ENCODE assay signal across 1 cellular context in the genomic region with DNA sequence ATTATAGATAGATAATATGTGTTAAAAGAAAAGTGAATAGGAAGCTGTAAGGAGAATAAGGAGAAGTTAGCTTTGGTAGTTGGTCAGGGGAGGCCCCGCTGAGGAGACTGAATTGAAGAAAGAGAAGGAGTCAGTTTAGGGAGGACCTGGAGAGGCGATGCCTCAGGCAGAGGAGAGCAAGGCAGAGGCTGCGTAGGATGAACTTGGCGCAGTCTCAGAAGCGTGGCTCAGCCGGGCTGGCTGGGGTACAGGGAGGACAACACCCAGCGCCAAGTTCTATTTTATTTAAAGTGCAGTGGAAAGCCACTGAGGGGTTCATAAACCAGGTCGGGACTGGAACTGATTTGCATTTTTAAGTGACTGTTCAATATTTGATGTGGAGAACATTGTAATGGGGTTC.
TF ChIP-seq lines count a peak whose summit lies in the region.

No MANE protein-coding gene starts in this region.

TF ChIP-seq in SK-N-SH treated with all-trans-retinoic acid at 6 μM for 48 hours, 23 proteins besides CTCF, POLR2A, EP300 and RAD21 (continued from another document):
- TF ChIP-seq, protein P1, sequence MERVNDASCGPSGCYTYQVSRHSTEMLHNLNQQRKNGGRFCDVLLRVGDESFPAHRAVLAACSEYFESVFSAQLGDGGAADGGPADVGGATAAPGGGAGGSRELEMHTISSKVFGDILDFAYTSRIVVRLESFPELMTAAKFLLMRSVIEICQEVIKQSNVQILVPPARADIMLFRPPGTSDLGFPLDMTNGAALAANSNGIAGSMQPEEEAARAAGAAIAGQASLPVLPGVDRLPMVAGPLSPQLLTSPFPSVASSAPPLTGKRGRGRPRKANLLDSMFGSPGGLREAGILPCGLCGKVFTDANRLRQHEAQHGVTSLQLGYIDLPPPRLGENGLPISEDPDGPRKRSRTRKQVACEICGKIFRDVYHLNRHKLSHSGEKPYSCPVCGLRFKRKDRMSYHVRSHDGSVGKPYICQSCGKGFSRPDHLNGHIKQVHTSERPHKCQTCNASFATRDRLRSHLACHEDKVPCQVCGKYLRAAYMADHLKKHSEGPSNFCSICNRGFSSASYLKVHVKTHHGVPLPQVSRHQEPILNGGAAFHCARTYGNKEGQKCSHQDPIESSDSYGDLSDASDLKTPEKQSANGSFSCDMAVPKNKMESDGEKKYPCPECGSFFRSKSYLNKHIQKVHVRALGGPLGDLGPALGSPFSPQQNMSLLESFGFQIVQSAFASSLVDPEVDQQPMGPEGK (CRISPR knock-in tag; IDR thresholded peaks at IDR 0.05; ENCODE audit: borderline replicate concordance): no peak
- TF ChIP-seq, protein P2, sequence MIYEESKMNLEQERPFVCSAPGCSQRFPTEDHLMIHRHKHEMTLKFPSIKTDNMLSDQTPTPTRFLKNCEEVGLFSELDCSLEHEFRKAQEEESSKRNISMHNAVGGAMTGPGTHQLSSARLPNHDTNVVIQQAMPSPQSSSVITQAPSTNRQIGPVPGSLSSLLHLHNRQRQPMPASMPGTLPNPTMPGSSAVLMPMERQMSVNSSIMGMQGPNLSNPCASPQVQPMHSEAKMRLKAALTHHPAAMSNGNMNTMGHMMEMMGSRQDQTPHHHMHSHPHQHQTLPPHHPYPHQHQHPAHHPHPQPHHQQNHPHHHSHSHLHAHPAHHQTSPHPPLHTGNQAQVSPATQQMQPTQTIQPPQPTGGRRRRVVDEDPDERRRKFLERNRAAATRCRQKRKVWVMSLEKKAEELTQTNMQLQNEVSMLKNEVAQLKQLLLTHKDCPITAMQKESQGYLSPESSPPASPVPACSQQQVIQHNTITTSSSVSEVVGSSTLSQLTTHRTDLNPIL (CRISPR knock-in tag; IDR thresholded peaks at IDR 0.05; ENCODE audit: low read depth): no peak
TF ChIP-seq in SK-N-SH treated with all-trans-retinoic acid at 6 μM for 48 hours: peak in this region for 0.
